10 cellular contexts compared by ENCODE assay signal in genomic region chr1:115838426-115838804, GRCh38. TPM values are rescaled to one million over a fixed set of nuclear protein-coding genes. Genes with fewer than 3 reads are reported as not detected.
DNase-seq lines count a peak whose midpoint lies in the region; ATAC-seq and TF ChIP-seq lines count a peak whose summit lies in the region.
"Had no signal": no experiment of that assay in that cellular context is flagged by ENCODE, and none has a peak within 500 bp of the region (broad histone marks: within the 10 kb centered on the region; RNA-seq: fewer than 3 reads in every experiment).

No MANE protein-coding gene starts in this region.

- no peaks in the 10 kb centered on the region for H3K4me1 ChIP-seq in ACC112 (ENCODE audit: control insufficient read depth, insufficient read depth, low read length, unreplicated experiment)
- H3K4me1 ChIP-seq in HUES64 (ENCODE audit: insufficient read depth, low read length): peaks cover 15% of the 10 kb centered on the region

- ATAC-seq in GM19324 (IDR thresholded peaks at IDR 0.05; ENCODE audit: low FRiP score, unreplicated experiment): no peak
- no peak for ATAC-seq in activated CD8-positive, alpha-beta T cell treated with anti-CD3 and anti-CD28 coated beads for 36 hours

- CTCF ChIA-PET in activated CD8-positive, alpha-beta T cell treated with anti-CD3 and anti-CD28 coated beads for 36 hours (lab: Charles Lee): no interaction called here

- no peak overlapping the region for H3K27ac ChIP-seq in ACC112 (ENCODE audit: low read depth, low read length)
- peak overlapping the region; percentile 4; the same call in 1 of the 2 replicates for H3K27ac ChIP-seq in HUES64 (ENCODE audit: low read depth, low read length)

- peak overlapping the region; percentile 5 for H2AFZ ChIP-seq in ACC112 (ENCODE audit: low read length, unreplicated experiment)

- H3K4me1 Mint-ChIP-seq in nephron (peaks cover 4% of the 10 kb centered on the region), HFFc6 (ENCODE audit: low read depth) (no peaks in the 10 kb centered on the region)
- H3K4me1 Mint-ChIP-seq in activated CD8-positive, alpha-beta T cell treated with anti-CD3 and anti-CD28 coated beads for 36 hours (ENCODE audit: low read depth): peaks cover 6% of the 10 kb centered on the region

- intact Hi-C loops in activated CD8-positive, alpha-beta T cell treated with anti-CD3 and anti-CD28 coated beads for 36 hours (cut with micrococcal nuclease): no loop called here

- no peak for TF ChIP-seq CTCF in epithelial cell of esophagus (IDR thresholded peaks at IDR 0.05; ENCODE audit: insufficient read depth, low read depth, low read length, missing control alignments)
- no peak for TF ChIP-seq CTCF in nephron (IDR thresholded peaks at IDR 0.05; ENCODE audit: unreplicated experiment in 3 of 3)
- TF ChIP-seq CTCF in HFFc6 (IDR thresholded peaks at IDR 0.05): no peak
- TF ChIP-seq CTCF in activated CD8-positive, alpha-beta T cell treated with anti-CD3 and anti-CD28 coated beads for 36 hours (IDR thresholded peaks at IDR 0.05): no peak

- H3K9ac ChIP-seq in HUES64 (ENCODE audit: low read depth, low read length): peak overlapping the region; percentile 76

- 1% methylated on average over 43 of the region's 43 CpGs for WGBS in HUES64

- H3K4me3 ChIP-seq in ACC112 (ENCODE audit: low read depth, low read length) (peak overlapping the region; percentile 65), HUES64 (ENCODE audit: low read length) (peak overlapping the region; percentile 70), epithelial cell of esophagus (ENCODE audit: low read length) (peak overlapping the region; percentile 51)

- H3K27me3 ChIP-seq in ACC112 (ENCODE audit: insufficient read depth, low read length): peaks cover 80% of the 10 kb centered on the region
- peaks cover 80% of the 10 kb centered on the region for H3K27me3 ChIP-seq in HUES64 (ENCODE audit: insufficient read depth, low read length)

- POLR2A ChIA-PET in activated CD8-positive, alpha-beta T cell treated with anti-CD3 and anti-CD28 coated beads for 36 hours (lab: Charles Lee): no interaction called here

- H3K9me3 ChIP-seq in HUES64 (ENCODE audit: insufficient read depth, low read depth, low read length): no peaks in the 10 kb centered on the region

- H3K27me3 Mint-ChIP-seq in nephron (ENCODE audit: low read depth) (peaks cover 97% of the 10 kb centered on the region), HFFc6 (ENCODE audit: insufficient read depth) (peaks cover 42% of the 10 kb centered on the region)
- H3K27me3 Mint-ChIP-seq in activated CD8-positive, alpha-beta T cell treated with anti-CD3 and anti-CD28 coated beads for 36 hours: peaks cover 49% of the 10 kb centered on the region

- H3K9me3 Mint-ChIP-seq in nephron (no peaks in the 10 kb centered on the region), HFFc6 (no peaks in the 10 kb centered on the region)
- no peaks in the 10 kb centered on the region for H3K9me3 Mint-ChIP-seq in activated CD8-positive, alpha-beta T cell treated with anti-CD3 and anti-CD28 coated beads for 36 hours

- H3K27ac Mint-ChIP-seq in nephron (no peak overlapping the region), HFFc6 (no peak overlapping the region)
- no peak overlapping the region for H3K27ac Mint-ChIP-seq in activated CD8-positive, alpha-beta T cell treated with anti-CD3 and anti-CD28 coated beads for 36 hours

- DNase-seq in epithelial cell of esophagus (ENCODE audit: low read depth) (no peak), HFFc6 (no peak), AG08395 (ENCODE audit: low spot score) (no peak)
- DNase-seq in activated CD8-positive, alpha-beta T cell treated with anti-CD3 and anti-CD28 coated beads for 36 hours: no peak

- H3K4me3 Mint-ChIP-seq in nephron: peak overlapping the region; percentile 57 to 86 (median 65)
- H3K4me3 Mint-ChIP-seq in HFFc6: no peak overlapping the region
- H3K4me3 Mint-ChIP-seq in activated CD8-positive, alpha-beta T cell treated with anti-CD3 and anti-CD28 coated beads for 36 hours: no peak overlapping the region

- no peaks in the 10 kb centered on the region for H3K36me3 Mint-ChIP-seq in nephron (ENCODE audit: low read depth)
- no peaks in the 10 kb centered on the region for H3K36me3 Mint-ChIP-seq in HFFc6 (ENCODE audit: low read depth)
- no peaks in the 10 kb centered on the region for H3K36me3 Mint-ChIP-seq in activated CD8-positive, alpha-beta T cell treated with anti-CD3 and anti-CD28 coated beads for 36 hours (ENCODE audit: low read depth)

- no peaks in the 10 kb centered on the region for H3K36me3 ChIP-seq in ACC112 (ENCODE audit: insufficient read depth, low read length)
- H3K36me3 ChIP-seq in HUES64 (ENCODE audit: insufficient read depth, low read length): no peaks in the 10 kb centered on the region

- no peaks in the 10 kb centered on the region for H3K79me2 ChIP-seq in ACC112 (ENCODE audit: control insufficient read depth, insufficient read depth, low read length, unreplicated experiment)

RNA-seq across cellular contexts. Expression of gene NHLH2, which starts 2.5 kb away (rescaled TPM):
- 1.3 TPM for polyA plus RNA-seq in HUES64 (2013, experiment 1 of 2)
- polyA plus RNA-seq in HUES64 (2013, experiment 2 of 2): 1.8 TPM
- total RNA-seq in HFFc6 (2021; fragmentation: NEBNext Ultra II Directional; extraction: Animal tissue kit (Norgen Biotek cat#: 25700)): not detected
- not detected for total RNA-seq in activated CD8-positive, alpha-beta T cell treated with anti-CD3 and anti-CD28 coated beads for 36 hours
- total RNA-seq: fibroblast of lung, pulmonary artery endothelial cell had no signal
- polyA plus RNA-seq: fibroblast of lung had no signal

Comparison
In these comparisons a context has a peak if more than half of its experiments do, and no peak if none do; other contexts are left out.
1. H3K4me3 Mint-ChIP-seq: peak in nephron (3 of 3); none in HFFc6 (single experiment) and activated CD8-positive, alpha-beta T cell treated with anti-CD3 and anti-CD28 coated beads for 36 hours (single experiment).
2. Peak in every context shown above with its lines, with median percentiles within 50 percentile points of each other: H3K4me3 ChIP-seq.